In genomic region chr1:116956378-116956777, GRCh38 we compare ENCODE assay signal across 1 cellular context.
TF ChIP-seq lines count a peak whose summit lies in the region.

No MANE protein-coding gene starts in this region.

TF ChIP-seq in GM23338, 12 proteins besides CTCF, POLR2A, EP300 and RAD21 (continued from another document):
- TF ChIP-seq ZNF462 (CRISPR knock-in tag; IDR thresholded peaks at IDR 0.05) (no peak), STAT1 (IDR thresholded peaks at IDR 0.05; ENCODE audit: unreplicated experiment) (no peak), CREB1 (CRISPR knock-in tag; IDR thresholded peaks at IDR 0.05; ENCODE audit: low read depth) (no peak)
